In genomic region chr9:109440797-109441287, GRCh38 we compare ENCODE assay signal across 8 cellular contexts. TPM values are rescaled to one million over a fixed set of nuclear protein-coding genes. Genes with fewer than 3 reads are reported as not detected.
DNase-seq lines count a peak whose midpoint lies in the region; ATAC-seq, FAIRE-seq and TF ChIP-seq lines count a peak whose summit lies in the region.

No MANE protein-coding gene starts in this region.

- H3K27me3 ChIP-seq in keratinocyte (ENCODE audit: control insufficient read depth, extremely low read depth, insufficient read depth, low read length), result no peaks in the 10 kb centered on the region

- ATAC-seq in GM18511 (IDR thresholded peaks at IDR 0.05; ENCODE audit: unreplicated experiment) (peak; percentile 95), HG02943 (IDR thresholded peaks at IDR 0.05; ENCODE audit: low read depth, unreplicated experiment) (peak; percentile 97)

- H3K9ac ChIP-seq in keratinocyte (ENCODE audit: control insufficient read depth, extremely low read depth, insufficient read depth, low read length), result peak overlapping the region; percentile 29

- H3K36me3 ChIP-seq in keratinocyte (ENCODE audit: control insufficient read depth in 2 of 2, extremely low read depth in 1 of 2, insufficient read depth in 2 of 2, low read length in 2 of 2), result peaks cover 15 to 44% of the 10 kb centered on the region in 2 experiments

- no peak overlapping the region for H2AFZ ChIP-seq in keratinocyte (ENCODE audit: control insufficient read depth, low read length)

- peaks cover 22% of the 10 kb centered on the region for H3K4me1 ChIP-seq in keratinocyte (ENCODE audit: control insufficient read depth, extremely low read depth, insufficient read depth, low read length)

- in situ Hi-C loops in T47D (cut with HindIII; ENCODE audit: low pct_unique_long_range_greater_than_20kb, low sequenced_read_pairs), result no loop called here

- peak; percentile 83 for DNase-seq in AG08396 (ENCODE audit: low spot score)
- DNase-seq in NCI-H1417 (lab: John Stamatoyannopoulos, UW), result peak; percentile 45 to 84 (median 63)
- DNase-seq in SW480 (ENCODE audit: low spot score), result peak; percentile 75
- peak; percentile 67 to 81 for DNase-seq in T47D (ENCODE audit: low read depth in 1 of 2, low spot score in 1 of 2)
- DNase-seq in keratinocyte (ENCODE audit: low read depth, low spot score), result peak; percentile 50
- DNase-seq in stimulated activated CD4-positive, alpha-beta T cell treated with anti-CD3 and anti-CD28 coated beads, Interleukin-4, amount 100 ng/mL, for 24 hours, result peak; percentile 48

- TF ChIP-seq CTCF in keratinocyte (optimal IDR thresholded peaks at IDR 0.05 in 1 of 3, IDR thresholded peaks at IDR 0.05 in 1 of 3, conservative IDR thresholded peaks at IDR 0.05 in 1 of 3; ENCODE audit: extremely low read depth in 1 of 3, insufficient read depth in 2 of 3, low read length in 3 of 3), result peak; percentile 70 to 93 (median 81)

- H3K9me1 ChIP-seq in keratinocyte (ENCODE audit: control insufficient read depth, extremely low read depth, insufficient read depth, low read length), result no peaks in the 10 kb centered on the region

- no peaks in the 10 kb centered on the region for H4K20me1 ChIP-seq in keratinocyte (ENCODE audit: control insufficient read depth, extremely low read depth, insufficient read depth, low read length)

- H3K9me3 ChIP-seq in keratinocyte (ENCODE audit: control insufficient read depth, low read depth, low read length), result no peaks in the 10 kb centered on the region

- no peaks in the 10 kb centered on the region for H3K79me2 ChIP-seq in keratinocyte (ENCODE audit: control insufficient read depth, insufficient read depth, low read length)

- no peak overlapping the region for H3K4me3 ChIP-seq in keratinocyte (ENCODE audit: control insufficient read depth in 2 of 3, extremely low read depth in 1 of 3, insufficient read depth in 2 of 3, low read depth in 1 of 3, low read length in 3 of 3)

- no peak overlapping the region for H3K4me2 ChIP-seq in keratinocyte (ENCODE audit: control insufficient read depth, extremely low read depth, insufficient read depth, low read depth, low read length)

- dilution Hi-C loops in keratinocyte (cut with MboI; ENCODE audit: extremely low pct_ligation_motif_present, low sequenced_read_pairs), result no loop called here

- FAIRE-seq in keratinocyte (lab: Jason Lieb, UNC), result peak; percentile 91

- peak overlapping the region; percentile 86 for H3K27ac ChIP-seq in keratinocyte (ENCODE audit: control insufficient read depth, insufficient read depth, low read length)

RNA-seq across cellular contexts. Expression of gene PTPN3, which starts 57.3 kb away (rescaled TPM):
- 15.9 to 20.6 TPM (median 19.9 TPM) in 3 replicates for polyA plus RNA-seq in keratinocyte
- 8.3 TPM for polyA plus RNA-seq in keratinocyte (2011; ENCODE audit: low read depth)
- 15.4 and 21.3 TPM in 2 replicates for polyA plus RNA-seq in keratinocyte (2011; cell fraction: cytosol; rRNA removed)
- polyA plus RNA-seq in keratinocyte (2011; cell fraction: nucleus; rRNA removed), result 34.5 and 35.5 TPM in 2 replicates
- polyA plus RNA-seq in keratinocyte (2012; ENCODE audit: low replicate concordance), result 13.4 and 15.9 TPM in 2 replicates
- 24.3 to 36.2 TPM (median 33.0 TPM) in 3 replicates for polyA minus RNA-seq in keratinocyte
- polyA minus RNA-seq in keratinocyte (2011; cell fraction: cytosol; rRNA and poly(A)+ RNA removed), result 17.8 TPM
- 23.1 and 35.5 TPM in 2 replicates for polyA minus RNA-seq in keratinocyte (2011; cell fraction: nucleus; rRNA and poly(A)+ RNA removed)
